11 cellular contexts compared by ENCODE assay signal in the genomic region with DNA sequence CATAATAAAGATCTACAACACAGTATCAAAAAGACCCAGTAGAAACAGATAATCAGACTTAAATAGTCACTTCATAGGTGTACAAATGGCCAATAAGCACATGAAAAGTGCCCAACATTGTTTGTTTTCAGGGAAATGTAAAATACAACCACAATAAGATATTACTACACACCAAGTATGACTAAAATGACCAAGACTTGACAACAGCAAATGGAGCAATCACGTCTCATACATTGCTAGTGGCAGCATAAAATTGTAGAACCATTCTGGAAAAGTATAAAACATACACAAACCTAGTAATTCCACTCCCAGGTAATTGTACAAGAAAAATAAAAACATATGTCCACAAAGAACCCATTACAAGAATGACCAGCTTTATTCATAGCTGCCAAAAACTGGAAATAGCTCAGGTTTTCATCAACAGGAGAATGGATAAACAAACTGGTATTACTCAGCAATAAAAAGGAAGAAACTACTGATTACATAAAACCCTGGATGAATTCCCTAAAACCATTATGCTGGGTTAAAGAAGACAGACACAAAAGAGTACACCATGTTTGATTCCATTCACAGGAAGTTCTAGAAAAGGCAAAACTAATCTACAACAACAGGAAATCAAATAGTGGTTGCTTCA.
A peak's percentile ranks its signal among the peaks of the same experiment; 100 is the strongest.
DNase-seq lines count a peak whose midpoint lies in the region; ATAC-seq and TF ChIP-seq lines count a peak whose summit lies in the region.
"Had no signal": no experiment of that assay in that cellular context is flagged by ENCODE, and none has a peak within 500 bp of the region (broad histone marks: within the 10 kb centered on the region; RNA-seq: fewer than 3 reads in every experiment).

No MANE protein-coding gene starts in this region.

- no peak for DNase-seq in activated CD8-positive, alpha-beta memory T cell treated with anti-CD3 and anti-CD28 coated beads, Interleukin-2, amount 10 ng/mL, durations not matched to agents 7 days and 5 days
- no peak for DNase-seq in activated CD8-positive, alpha-beta memory T cell treated with anti-CD3 and anti-CD28 coated beads, Interleukin-2, amount 50 U/mL, for 48 hours
- DNase-seq in adrenal gland: no peak
- DNase-seq in foreskin melanocyte: peak; percentile 10
- peak; percentile 68 for DNase-seq in stromal cell of bone marrow (ENCODE audit: low read depth)
- no peak for DNase-seq in SW480 (ENCODE audit: low spot score)
- no peak for DNase-seq in type B pancreatic cell (ENCODE audit: extremely low spot score, unreplicated experiment)
- DNase-seq in testis: no peak
- DNase-seq: activated CD8-positive, alpha-beta memory T cell treated with anti-CD3 and anti-CD28 coated beads for 24 hours; C1 segment of cervical spinal cord had no signal

- H3K9me3 ChIP-seq in adrenal gland (replicated peaks in 1 of 3) (no peaks in the 10 kb centered on the region), testis (no peaks in the 10 kb centered on the region)

- H3K4me3 ChIP-seq in adrenal gland (no peak overlapping the region), testis (no peak overlapping the region)
- H3K4me3 ChIP-seq: neural progenitor cell had no signal

- CTCF ChIA-PET in activated CD8-positive, alpha-beta memory T cell treated with anti-CD3 and anti-CD28 coated beads, Interleukin-2, amount 10 ng/mL, durations not matched to agents 7 days and 5 days (lab: Charles Lee): interaction anchor here (1.1 kb wide), 1 partner anchor 18 kb away, joined by 3 read pairs; no protein-coding TSS in a partner anchor

- ATAC-seq in activated CD8-positive, alpha-beta memory T cell treated with anti-CD3 and anti-CD28 coated beads, Interleukin-2, amount 10 ng/mL, durations not matched to agents 7 days and 5 days: no peak

- peak overlapping the region; percentile 58 for H3K27ac Mint-ChIP-seq in activated CD8-positive, alpha-beta memory T cell treated with anti-CD3 and anti-CD28 coated beads, Interleukin-2, amount 10 ng/mL, durations not matched to agents 7 days and 5 days
- no peak overlapping the region for H3K27ac Mint-ChIP-seq in type B pancreatic cell
- H3K27ac Mint-ChIP-seq: neural progenitor cell had no signal

- H3K36me3 Mint-ChIP-seq in activated CD8-positive, alpha-beta memory T cell treated with anti-CD3 and anti-CD28 coated beads, Interleukin-2, amount 10 ng/mL, durations not matched to agents 7 days and 5 days: peaks cover 58% of the 10 kb centered on the region
- peaks cover 42% of the 10 kb centered on the region for H3K36me3 Mint-ChIP-seq in type B pancreatic cell

- intact Hi-C loops in adrenal gland (cut with DNase I): no loop called here
- intact Hi-C loops in testis (cut with DNase I; ENCODE audit: low total_unique reads): no loop called here

- H3K27me3 Mint-ChIP-seq in activated CD8-positive, alpha-beta memory T cell treated with anti-CD3 and anti-CD28 coated beads, Interleukin-2, amount 10 ng/mL, durations not matched to agents 7 days and 5 days: no peaks in the 10 kb centered on the region
- no peaks in the 10 kb centered on the region for H3K27me3 Mint-ChIP-seq in type B pancreatic cell

- H3K9me3 Mint-ChIP-seq in activated CD8-positive, alpha-beta memory T cell treated with anti-CD3 and anti-CD28 coated beads, Interleukin-2, amount 10 ng/mL, durations not matched to agents 7 days and 5 days (ENCODE audit: low read depth): no peaks in the 10 kb centered on the region
- no peaks in the 10 kb centered on the region for H3K9me3 Mint-ChIP-seq in type B pancreatic cell

- TF ChIP-seq POLR2A in adrenal gland (IDR thresholded peaks at IDR 0.05) (no peak), testis (IDR thresholded peaks at IDR 0.05) (no peak)

- no peak for TF ChIP-seq CTCF in adrenal gland (IDR thresholded peaks at IDR 0.05)
- TF ChIP-seq CTCF in type B pancreatic cell (conservative IDR thresholded peaks at IDR 0.05): no peak
- no peak for TF ChIP-seq CTCF in testis (IDR thresholded peaks at IDR 0.05)

- peaks cover 15% of the 10 kb centered on the region for H3K4me1 Mint-ChIP-seq in activated CD8-positive, alpha-beta memory T cell treated with anti-CD3 and anti-CD28 coated beads, Interleukin-2, amount 10 ng/mL, durations not matched to agents 7 days and 5 days
- H3K4me1 Mint-ChIP-seq in type B pancreatic cell (ENCODE audit: unreplicated experiment): no peaks in the 10 kb centered on the region
- H3K4me1 Mint-ChIP-seq: neural progenitor cell had no signal

- H3K27me3 ChIP-seq in adrenal gland (no peaks in the 10 kb centered on the region), testis (no peaks in the 10 kb centered on the region)
- H3K27me3 ChIP-seq: neural progenitor cell had no signal

- H3K27ac ChIP-seq in adrenal gland (peak overlapping the region in 3 of 5 donors; percentile 13 to 72 (median 41)), testis (peak overlapping the region in 1 of 2 donors; percentile 62)
- H3K27ac ChIP-seq: neural progenitor cell had no signal

- no peak overlapping the region for H3K4me3 Mint-ChIP-seq in activated CD8-positive, alpha-beta memory T cell treated with anti-CD3 and anti-CD28 coated beads, Interleukin-2, amount 10 ng/mL, durations not matched to agents 7 days and 5 days
- no peak overlapping the region for H3K4me3 Mint-ChIP-seq in type B pancreatic cell
- H3K4me3 Mint-ChIP-seq: neural progenitor cell had no signal

- H3K36me3 ChIP-seq in adrenal gland (replicated peaks in 1 of 2) (peaks cover 0 to 19% of the 10 kb centered on the region in 2 donors), testis (ENCODE audit: low read depth, missing control alignments) (no peaks in the 10 kb centered on the region)

- 74 to 87% (median 81%) methylated on average over 1 of the region's 1 CpG for WGBS in adrenal gland, 4 donors
- WGBS in testis, 2 donors: 92 to 94% methylated on average over 1 of the region's 1 CpG

- H3K4me1 ChIP-seq in adrenal gland (replicated peaks in 1 of 2): peaks cover 4 to 9% of the 10 kb centered on the region in 2 donors
- no peaks in the 10 kb centered on the region for H3K4me1 ChIP-seq in testis
- H3K4me1 ChIP-seq: neural progenitor cell had no signal

Comparison
In these comparisons a context has a peak if more than half of its experiments do, and no peak if none do; other contexts are left out.
1. DNase-seq: peak in foreskin melanocyte (single experiment) and stromal cell of bone marrow (single experiment); none in activated CD8-positive, alpha-beta memory T cell treated with anti-CD3 and anti-CD28 coated beads, Interleukin-2, amount 10 ng/mL, durations not matched to agents 7 days and 5 days (single experiment), activated CD8-positive, alpha-beta memory T cell treated with anti-CD3 and anti-CD28 coated beads, Interleukin-2, amount 50 U/mL, for 48 hours (single experiment), adrenal gland (0 of 7), SW480 (single experiment), type B pancreatic cell (single experiment) and testis (single experiment).